10 cellular contexts compared by ENCODE assay signal in the genomic region with DNA sequence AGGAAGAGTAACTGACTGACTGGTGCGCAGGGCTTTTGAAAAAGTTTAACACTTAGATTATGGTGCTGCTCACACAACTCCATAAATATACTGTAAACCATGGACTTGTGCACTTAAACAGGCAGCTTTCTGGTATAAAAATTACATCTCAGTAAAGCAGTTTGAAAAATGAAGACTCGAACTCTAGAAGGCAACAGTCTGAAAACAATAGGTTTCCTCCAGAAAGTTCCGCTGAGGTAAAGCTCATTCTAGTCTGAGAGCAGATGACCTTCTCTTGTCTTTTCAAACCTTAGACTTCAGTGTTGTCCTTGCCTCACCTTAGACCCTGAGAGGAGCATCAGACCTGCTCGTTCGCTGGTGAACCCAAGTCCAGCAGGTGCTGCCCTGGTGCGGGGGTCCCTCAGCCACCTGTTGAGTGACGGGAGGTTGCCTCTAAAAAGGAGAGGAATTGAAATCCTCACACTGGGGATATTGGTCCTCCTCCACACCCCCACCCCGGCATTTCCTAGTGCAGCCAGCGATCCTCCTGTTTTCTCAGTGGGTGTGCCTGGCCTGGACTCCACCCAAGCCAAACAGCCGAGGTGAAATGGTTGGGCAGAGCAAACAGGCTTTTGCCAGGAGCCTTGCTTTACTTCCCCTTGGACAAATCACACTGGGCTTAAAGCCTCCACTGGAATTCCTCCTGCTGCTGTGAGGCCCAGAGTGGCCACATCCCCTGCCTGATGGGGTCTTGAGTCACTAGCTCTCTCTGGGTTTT. TPM values are rescaled to one million over a fixed set of nuclear protein-coding genes. Genes with fewer than 3 reads are reported as not detected.
DNase-seq lines count a peak whose midpoint lies in the region; ATAC-seq, FAIRE-seq and TF ChIP-seq lines count a peak whose summit lies in the region.
"Had no signal": no experiment of that assay in that cellular context is flagged by ENCODE, and none has a peak within 500 bp of the region (broad histone marks: within the 10 kb centered on the region; RNA-seq: fewer than 3 reads in every experiment).

No MANE protein-coding gene starts in this region.

- no peaks in the 10 kb centered on the region for H3K9me3 ChIP-seq in PC-9 (ENCODE audit: insufficient read depth, low read depth)
- H3K9me3 ChIP-seq in fibroblast of lung (ENCODE audit: control insufficient read depth, insufficient read depth, low read depth, low read length): no peaks in the 10 kb centered on the region
- H3K9me3 ChIP-seq in pancreas: no peaks in the 10 kb centered on the region

- TSS peak; percentile 22 for BruUV-seq in PC-9 (replicated peaks; lab: Mats Ljungman, UMichigan)

- no peak overlapping the region for H3K9ac ChIP-seq in fibroblast of lung (ENCODE audit: insufficient read depth, low read length)

- H3K9me3 Mint-ChIP-seq in glutamatergic neuron (ENCODE audit: unreplicated experiment): peaks cover 13% of the 10 kb centered on the region
- H3K9me3 Mint-ChIP-seq in endothelial cell (ENCODE audit: unreplicated experiment): no peaks in the 10 kb centered on the region
- H3K9me3 Mint-ChIP-seq in CD14-positive monocyte: no peaks in the 10 kb centered on the region

- H3K4me1 Mint-ChIP-seq in glutamatergic neuron (ENCODE audit: low read depth, unreplicated experiment) (peaks cover 25% of the 10 kb centered on the region), endothelial cell (ENCODE audit: unreplicated experiment) (peaks cover 11% of the 10 kb centered on the region), CD14-positive monocyte (peaks cover 12% of the 10 kb centered on the region)

- H3K27ac ChIP-seq in PC-9 (peak overlapping the region; percentile 82), fibroblast of lung (ENCODE audit: insufficient read depth, low read length) (no peak overlapping the region), pancreas (peak overlapping the region in 3 of 4 donors; percentile 31 to 60 (median 31))

- H3F3A ChIP-seq in PC-9 (ENCODE audit: insufficient read depth, low read depth): peaks cover 29% of the 10 kb centered on the region

- no peaks in the 10 kb centered on the region for H3K9me2 ChIP-seq in PC-9 (ENCODE audit: insufficient read depth)

- H3K27me3 ChIP-seq in PC-9 (ENCODE audit: insufficient read depth, low read depth) (no peaks in the 10 kb centered on the region), fibroblast of lung (ENCODE audit: control insufficient read depth, insufficient read depth, low read length) (no peaks in the 10 kb centered on the region), pancreas (no peaks in the 10 kb centered on the region)

- DNase-seq in ELR (ENCODE audit: low read depth) (peak; percentile 62), PC-9 (peak; percentile 88 to 90), fibroblast of lung (ENCODE audit: low read depth in 2 of 2) (peak; percentile 88), pancreas (peak; percentile 76 to 89 (median 86)), glutamatergic neuron (no peak), endothelial cell (ENCODE audit: low spot score) (no peak), CD14-positive monocyte (ENCODE audit: low spot score) (no peak)
- no peak for DNase-seq in activated CD8-positive, alpha-beta memory T cell treated with anti-CD3 and anti-CD28 coated beads, Interleukin-2, amount 50 U/mL, for 4 hours
- DNase-seq: activated CD4-positive, alpha-beta T cell treated with anti-CD3 and anti-CD28 coated beads for 1 hour had no signal

- CTCF ChIA-PET in PC-9 (lab: Charles Lee): interaction anchor here (0.6 to 1.5 kb wide), 2 partner anchors 10 to 1136 kb away, joined by 4 to 12 read pairs; no protein-coding TSS in a partner anchor

- TF ChIP-seq CTCF in PC-9 (conservative IDR thresholded peaks at IDR 0.05) (no peak), fibroblast of lung (conservative IDR thresholded peaks at IDR 0.05 in 1 of 2, IDR thresholded peaks at IDR 0.05 in 1 of 2; ENCODE audit: low read depth in 1 of 2, low read length in 2 of 2) (no peak), pancreas (IDR thresholded peaks at IDR 0.05) (no peak), glutamatergic neuron (IDR thresholded peaks at IDR 0.05; ENCODE audit: partially characterized antibody, unreplicated experiment) (no peak), endothelial cell (IDR thresholded peaks at IDR 0.05; ENCODE audit: unreplicated experiment) (no peak), CD14-positive monocyte (IDR thresholded peaks at IDR 0.05) (no peak)

- H3K36me3 ChIP-seq in PC-9 (ENCODE audit: low read depth): no peaks in the 10 kb centered on the region
- no peaks in the 10 kb centered on the region for H3K36me3 ChIP-seq in fibroblast of lung (ENCODE audit: control insufficient read depth, insufficient read depth, low read length)
- H3K36me3 ChIP-seq in pancreas: no peaks in the 10 kb centered on the region

- intact Hi-C loops in PC-9 (cut with micrococcal nuclease; ENCODE audit: unreplicated experiment) (no loop called here), pancreas (cut with DNase I) (no loop called here), CD14-positive monocyte (cut with micrococcal nuclease) (no loop called here)

- H3K4me3 Mint-ChIP-seq in glutamatergic neuron (ENCODE audit: unreplicated experiment) (no peak overlapping the region), endothelial cell (ENCODE audit: unreplicated experiment) (no peak overlapping the region), CD14-positive monocyte (no peak overlapping the region)

- H3K4me2 ChIP-seq in PC-9 (peak overlapping the region; percentile 77), fibroblast of lung (ENCODE audit: extremely low read depth, insufficient read depth, low read length) (peak overlapping the region; percentile 41)

- peak overlapping the region; percentile 26; the same call in 1 of the 2 replicates for H3K4me3 ChIP-seq in PC-9
- H3K4me3 ChIP-seq in fibroblast of lung (replicated peaks in 1 of 4; ENCODE audit: control extremely low read depth in 1 of 4, insufficient read depth in 1 of 4, low read depth in 3 of 4, low read length in 4 of 4): no peak overlapping the region
- no peak overlapping the region for H3K4me3 ChIP-seq in pancreas

- no peak overlapping the region; the same call in 1 of the 2 replicates for H2AFZ ChIP-seq in PC-9
- H2AFZ ChIP-seq in fibroblast of lung (ENCODE audit: low read length): no peak overlapping the region

- POLR2A ChIA-PET in PC-9 (lab: Charles Lee; ENCODE audit: unreplicated experiment): interaction anchor here (0.6 to 1.6 kb wide), 3 partner anchors 9 to 199 kb away, joined by 3 to 18 read pairs (median 8); partner anchors contain the start of gene PYGB

- H3K79me2 ChIP-seq in PC-9 (ENCODE audit: low read depth): no peaks in the 10 kb centered on the region
- no peaks in the 10 kb centered on the region for H3K79me2 ChIP-seq in fibroblast of lung (ENCODE audit: control insufficient read depth, insufficient read depth, low read length)

- peaks cover 57% of the 10 kb centered on the region for H3K4me1 ChIP-seq in PC-9 (replicated peaks; ENCODE audit: insufficient read depth)
- H3K4me1 ChIP-seq in fibroblast of lung (ENCODE audit: control insufficient read depth, extremely low read depth, insufficient read depth, low read length): peaks cover 21% of the 10 kb centered on the region
- H3K4me1 ChIP-seq in pancreas: peaks cover 9 to 17% (median 17%) of the 10 kb centered on the region in 3 donors

- H3K36me3 Mint-ChIP-seq in glutamatergic neuron (ENCODE audit: unreplicated experiment) (no peaks in the 10 kb centered on the region), endothelial cell (ENCODE audit: low read depth, unreplicated experiment) (no peaks in the 10 kb centered on the region), CD14-positive monocyte (peaks cover 4 to 8% of the 10 kb centered on the region in 2 donors)

- WGBS in pancreas, 2 donors: 26% methylated on average over 10 of the region's 10 CpGs

- H3K27ac Mint-ChIP-seq in glutamatergic neuron (ENCODE audit: unreplicated experiment) (no peak overlapping the region), endothelial cell (ENCODE audit: unreplicated experiment) (no peak overlapping the region), CD14-positive monocyte (peak overlapping the region in 2 of 7 donors; percentile 75 to 83)

- H4K20me1 ChIP-seq in PC-9 (ENCODE audit: insufficient read depth) (no peaks in the 10 kb centered on the region), fibroblast of lung (ENCODE audit: control insufficient read depth, extremely low read depth, insufficient read depth, low read length) (no peaks in the 10 kb centered on the region)

- FAIRE-seq in pancreas (lab: Jason Lieb, UNC): no peak
- FAIRE-seq: endometrium had no signal

- peaks cover 7% of the 10 kb centered on the region for H3K27me3 Mint-ChIP-seq in glutamatergic neuron (ENCODE audit: unreplicated experiment)
- peaks cover 5% of the 10 kb centered on the region for H3K27me3 Mint-ChIP-seq in endothelial cell (ENCODE audit: unreplicated experiment)
- H3K27me3 Mint-ChIP-seq in CD14-positive monocyte (ENCODE audit: low read depth in 3 of 3): peaks cover 2 to 16% (median 9%) of the 10 kb centered on the region in 3 donors

- ATAC-seq in pancreas: peak; percentile 81 to 93 (median 90)

RNA-seq across cellular contexts. Expression of gene PYGB, which starts 14.7 kb away (rescaled TPM):
- total RNA-seq in PC-9 (2021): 127 and 133 TPM in 2 replicates
- 81.7 and 89.5 TPM in 2 replicates for total RNA-seq in fibroblast of lung
- polyA plus RNA-seq in fibroblast of lung: 37.0 and 45.9 TPM in 2 replicates
- polyA plus RNA-seq in fibroblast of lung (2012): 68.9 and 88.6 TPM in 2 replicates
- polyA minus RNA-seq in fibroblast of lung (ENCODE audit: low replicate concordance): 127 and 141 TPM in 2 replicates
- 10 to 100 TPM; 17.4 to 25.0 (median 23.7) TPM for total RNA-seq in pancreas
- 10 to 100 TPM; 37.2 TPM for polyA plus RNA-seq in pancreas
- total RNA-seq in glutamatergic neuron (ENCODE audit: unreplicated experiment): 295 TPM
- 57.9 TPM for total RNA-seq in endothelial cell (ENCODE audit: unreplicated experiment)
- polyA plus RNA-seq in CD14-positive monocyte: 10 to 100 TPM; 26.7 to 33.2 TPM

RNA-seq across cellular contexts. Expression of gene ENTPD6, which starts 37.7 kb away (rescaled TPM):
- total RNA-seq in PC-9 (2021): 75.5 and 80.4 TPM in 2 replicates
- 49.6 and 56.5 TPM in 2 replicates for total RNA-seq in fibroblast of lung
- polyA plus RNA-seq in fibroblast of lung: 45.7 and 59.9 TPM in 2 replicates
- 42.7 and 61.6 TPM in 2 replicates for polyA plus RNA-seq in fibroblast of lung (2012)
- polyA minus RNA-seq in fibroblast of lung (ENCODE audit: low replicate concordance): 84.2 and 94.2 TPM in 2 replicates
- total RNA-seq in pancreas: 10 to 100 TPM; 31.4 to 63.0 (median 41.6) TPM
- 10 to 100 TPM; 99.0 to 99.3 TPM for polyA plus RNA-seq in pancreas
- 191 TPM for total RNA-seq in glutamatergic neuron (ENCODE audit: unreplicated experiment)
- 43.0 TPM for total RNA-seq in endothelial cell (ENCODE audit: unreplicated experiment)
- 10 to 100 TPM; 36.2 to 47.0 TPM for polyA plus RNA-seq in CD14-positive monocyte

Comparison
In these comparisons a context has a peak if more than half of its experiments do, and no peak if none do; other contexts are left out.
1. DNase-seq: peak in ELR (single experiment), PC-9 (2 of 2), fibroblast of lung (2 of 2) and pancreas (6 of 6); none in glutamatergic neuron (single experiment), activated CD8-positive, alpha-beta memory T cell treated with anti-CD3 and anti-CD28 coated beads, Interleukin-2, amount 50 U/mL, for 4 hours (single experiment), endothelial cell (single experiment) and CD14-positive monocyte (single experiment).